ENCODE assay signal across 10 cellular contexts in the genomic region with DNA sequence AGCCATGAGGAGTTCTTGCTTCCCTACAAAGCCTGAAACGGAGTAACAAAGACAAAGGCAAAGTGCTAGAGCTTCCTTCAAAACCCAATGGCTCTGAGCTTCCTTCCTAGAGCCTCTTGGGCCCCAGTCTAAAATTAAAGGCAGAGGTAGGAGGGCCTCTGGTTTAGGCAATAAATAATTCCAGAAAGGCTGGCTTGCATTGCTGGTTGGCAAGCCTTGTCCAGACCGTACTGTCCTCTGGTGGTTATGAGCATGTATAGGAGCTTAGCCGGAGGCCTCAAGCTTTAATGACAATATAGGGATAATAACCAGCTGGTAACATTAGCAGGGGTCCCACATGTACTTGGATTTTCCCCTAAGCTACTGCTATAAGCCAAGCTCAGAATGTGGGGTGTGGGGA.
A peak's percentile ranks its signal among the peaks of the same experiment; 100 is the strongest.
DNase-seq lines count a peak whose midpoint lies in the region; ATAC-seq, FAIRE-seq and TF ChIP-seq lines count a peak whose summit lies in the region.
"Had no signal": no experiment of that assay in that cellular context is flagged by ENCODE, and none has a peak within 500 bp of the region (broad histone marks: within the 10 kb centered on the region; RNA-seq: fewer than 3 reads in every experiment).

No MANE protein-coding gene starts in this region.

- DNase-seq in right lobe of liver (no peak), HepG2 (ENCODE audit: low spot score) (no peak), H1 (ENCODE audit: low read depth in 1 of 2, low spot score in 2 of 2) (no peak), lung microvascular endothelial cell (ENCODE audit: low read depth in 2 of 2) (peak; percentile 65 to 78), UCSD-AML1 (lab: John Stamatoyannopoulos, UW; ENCODE audit: unreplicated experiment) (no peak), NCI-H1048 (lab: John Stamatoyannopoulos, UW) (no peak), GM19239 (ENCODE audit: insufficient read length, low spot score) (no peak)
- DNase-seq: NCI-H524 treated with DMSO at 0.1 percent for 48 hours, retina had no signal

- no peak overlapping the region for H2BK15ac ChIP-seq in H1 (ENCODE audit: low read length)

- H3K9ac ChIP-seq in HepG2 (ENCODE audit: insufficient read depth, low read depth, low read length) (no peak overlapping the region), H1 (replicated peaks in 1 of 4; ENCODE audit: extremely low read depth in 1 of 4, low read depth in 3 of 4, low read length in 3 of 4) (no peak overlapping the region)

- H2BK5ac ChIP-seq in H1 (ENCODE audit: low read depth, low read length): no peak overlapping the region

- H3K9me3 ChIP-seq in right lobe of liver: no peaks in the 10 kb centered on the region
- H3K9me3 ChIP-seq in HepG2 (ENCODE audit: low read length): no peaks in the 10 kb centered on the region
- no peaks in the 10 kb centered on the region for H3K9me3 ChIP-seq in H1 (ENCODE audit: insufficient read depth in 2 of 2, low read depth in 1 of 2, low read length in 1 of 2)

- H2AFZ ChIP-seq in HepG2 (ENCODE audit: low read length) (no peak overlapping the region), H1 (ENCODE audit: low read length) (no peak overlapping the region)

- H3K4me1 ChIP-seq in right lobe of liver (no peaks in the 10 kb centered on the region), HepG2 (ENCODE audit: insufficient read depth, low read length) (no peaks in the 10 kb centered on the region), H1 (replicated peaks in 1 of 4; ENCODE audit: control insufficient read depth in 3 of 4, insufficient read depth in 4 of 4, low read length in 3 of 4) (no peaks in the 10 kb centered on the region)

- TF ChIP-seq CTCF in right lobe of liver (IDR thresholded peaks at IDR 0.05): peak in 2 of 4 donors; percentile 13 to 18
- TF ChIP-seq CTCF in HepG2 (CRISPR knock-in tag; IDR thresholded peaks at IDR 0.05): no peak
- no peak for TF ChIP-seq CTCF in H1 (IDR thresholded peaks at IDR 0.05; ENCODE audit: control extremely low read depth in 1 of 3, insufficient read depth in 1 of 3, low read depth in 1 of 3, low read length in 3 of 3)

- ATAC-seq in right lobe of liver (peak in 3 of 4 donors; percentile 30 to 48 (median 44)), HepG2 (no peak), HG03442 (IDR thresholded peaks at IDR 0.05; ENCODE audit: unreplicated experiment) (no peak)

- H3K27ac ChIP-seq in right lobe of liver: no peak overlapping the region
- H3K27ac ChIP-seq in HepG2 (ENCODE audit: extremely low read length, insufficient read depth, low read length): no peak overlapping the region
- H3K27ac ChIP-seq in H1 (ENCODE audit: low read depth, low read length): no peak overlapping the region

- H3K56ac ChIP-seq in H1 (replicated peaks; ENCODE audit: insufficient read length, low read depth, low read length): no peak overlapping the region

- no peak overlapping the region for H2BK120ac ChIP-seq in H1 (replicated peaks; ENCODE audit: low read depth, low read length)

- FAIRE-seq in HepG2 (lab: Jason Lieb, UNC): no peak
- no peak for FAIRE-seq in H1 (lab: Jason Lieb, UNC)
- no peak for FAIRE-seq in GM19239 (lab: Jason Lieb, UNC)

- H3K4me3 ChIP-seq in right lobe of liver: no peak overlapping the region
- no peak overlapping the region for H3K4me3 ChIP-seq in HepG2 (replicated peaks in 1 of 3; ENCODE audit: insufficient read depth in 1 of 3, low read depth in 2 of 3, low read length in 3 of 3)
- H3K4me3 ChIP-seq in H1 (ENCODE audit: extremely low read depth in 1 of 4, insufficient read depth in 2 of 4, low read depth in 3 of 4, low read length in 4 of 4): no peak overlapping the region

- no peak overlapping the region for H3K23ac ChIP-seq in H1 (ENCODE audit: insufficient read length)

- no peak overlapping the region for H2AK5ac ChIP-seq in H1 (ENCODE audit: low read depth, low read length)

- H3K18ac ChIP-seq in H1 (ENCODE audit: extremely low read depth, low read length): no peak overlapping the region

- CTCF ChIA-PET in HepG2 (lab: Yijun Ruan, JAX; ENCODE audit: low intra/inter-chr PET ratio, low total read pairs) (no interaction called here), H1 (lab: Charles Lee; ENCODE audit: partially characterized antibody) (interaction anchor here (1.0 to 1.6 kb wide), 3 partner anchors 75 to 310 kb away, joined by 3 to 5 read pairs (median 3); no protein-coding TSS in a partner anchor)

- H3K79me2 ChIP-seq in HepG2 (ENCODE audit: insufficient read depth, low read length) (no peaks in the 10 kb centered on the region), H1 (ENCODE audit: control insufficient read depth in 1 of 2, insufficient read depth in 2 of 2, low read length in 2 of 2) (no peaks in the 10 kb centered on the region)

- H3K14ac ChIP-seq in H1 (ENCODE audit: insufficient read length): no peak overlapping the region

- intact Hi-C loops in right lobe of liver (cut with DNase I): no loop called here
- intact Hi-C loops in HepG2 (cut with micrococcal nuclease; ENCODE audit: unreplicated experiment): no loop called here

- 46% methylated on average over 3 of the region's 3 CpGs for WGBS in right lobe of liver (ENCODE audit: insufficient coverage, low coverage, low lambda C conversion rate, missing lambda C conversion rate)
- 73% methylated on average over 2 of the region's 3 CpGs for WGBS in HepG2 (ENCODE audit: low lambda C conversion rate)
- 91% methylated on average over 3 of the region's 3 CpGs; no CpG with 5 or more reads in 1 of the 2 experiments for WGBS in H1 (ENCODE audit: extremely low coverage in 1 of 2, insufficient coverage in 1 of 2, insufficient read length in 1 of 2, insufficient replicate concordance in 2 of 2, low coverage in 1 of 2, low lambda C conversion rate in 2 of 2, missing lambda C conversion rate in 1 of 2), 2 experiments

- H3K27me3 ChIP-seq in right lobe of liver: no peaks in the 10 kb centered on the region
- H3K27me3 ChIP-seq in HepG2 (ENCODE audit: control insufficient read depth in 1 of 2, insufficient read depth in 2 of 2, low read length in 2 of 2): no peaks in the 10 kb centered on the region
- no peaks in the 10 kb centered on the region for H3K27me3 ChIP-seq in H1 (replicated peaks in 1 of 4; ENCODE audit: control insufficient read depth in 3 of 4, extremely low read depth in 1 of 4, insufficient read depth in 3 of 4, low read length in 3 of 4)

- POLR2A ChIA-PET in HepG2 (lab: Yijun Ruan, JAX) (no interaction called here), H1 (lab: Charles Lee; ENCODE audit: partially characterized antibody) (no interaction called here)

- H4K20me1 ChIP-seq in HepG2 (ENCODE audit: insufficient read depth, low read length) (no peaks in the 10 kb centered on the region), H1 (replicated peaks in 1 of 2; ENCODE audit: control insufficient read depth in 1 of 2, insufficient read depth in 2 of 2, low read length in 2 of 2) (no peaks in the 10 kb centered on the region)

- no peak overlapping the region for H2BK20ac ChIP-seq in H1 (ENCODE audit: low read length)

- no peak for TF ChIP-seq EP300 in HepG2 (IDR thresholded peaks at IDR 0.05; ENCODE audit: low read depth in 2 of 2, low read length in 2 of 2)
- no peak for TF ChIP-seq EP300 in HepG2 (CRISPR knock-in tag; IDR thresholded peaks at IDR 0.05; ENCODE audit: borderline replicate concordance)
- no peak for TF ChIP-seq EP300 in H1 (IDR thresholded peaks at IDR 0.05; ENCODE audit: borderline replicate concordance in 1 of 2, low read depth in 2 of 2, low read length in 2 of 2)

- no peak overlapping the region for H2BK12ac ChIP-seq in H1 (ENCODE audit: low read depth, low read length)

- no peak overlapping the region for H4K8ac ChIP-seq in H1 (ENCODE audit: extremely low read depth, insufficient read depth, low read length)

- H3K4me2 ChIP-seq in HepG2 (ENCODE audit: low read depth, low read length): no peak overlapping the region
- no peak overlapping the region for H3K4me2 ChIP-seq in H1 (ENCODE audit: insufficient read depth in 1 of 2, low read depth in 2 of 2, low read length in 2 of 2)

- no peak overlapping the region for H4K91ac ChIP-seq in H1 (replicated peaks; ENCODE audit: insufficient read length, low read length)

- in situ Hi-C loops in HepG2 (cut with HindIII; ENCODE audit: extremely low pct_ligation_motif_present, low pct_unique_long_range_greater_than_20kb): no loop called here

- H3K4ac ChIP-seq in H1 (replicated peaks; ENCODE audit: insufficient read length, low read depth, low read length): no peak overlapping the region

- H4K5ac ChIP-seq in H1 (ENCODE audit: insufficient read length, low read depth, low read length): no peak overlapping the region

- H3K23me2 ChIP-seq in H1 (ENCODE audit: low read depth, low read length): no peaks in the 10 kb centered on the region

- no peak for TF ChIP-seq RAD21 in HepG2 (CRISPR knock-in tag; IDR thresholded peaks at IDR 0.05)
- TF ChIP-seq RAD21 in H1 (IDR thresholded peaks at IDR 0.05 in 1 of 2, conservative IDR thresholded peaks at IDR 0.05 in 1 of 2; ENCODE audit: low read depth in 2 of 2, low read length in 2 of 2): peak; percentile 13 to 17; a peak in 1 of 4 replicates

- no peaks in the 10 kb centered on the region for H3K36me3 ChIP-seq in right lobe of liver
- no peaks in the 10 kb centered on the region for H3K36me3 ChIP-seq in HepG2 (replicated peaks in 1 of 2; ENCODE audit: control insufficient read depth in 1 of 2, insufficient read depth in 2 of 2, low read length in 2 of 2)
- H3K36me3 ChIP-seq in H1 (ENCODE audit: control insufficient read depth in 2 of 4, insufficient read depth in 4 of 4, low read length in 3 of 4): no peaks in the 10 kb centered on the region

- no peak for TF ChIP-seq POLR2A in right lobe of liver (IDR thresholded peaks at IDR 0.05)
- TF ChIP-seq POLR2A in HepG2 (IDR thresholded peaks at IDR 0.05; ENCODE audit: insufficient read depth in 1 of 2, low read depth in 2 of 2, low read length in 2 of 2): no peak
- TF ChIP-seq POLR2A in H1 (IDR thresholded peaks at IDR 0.05; ENCODE audit: control extremely low read depth in 1 of 2, low read depth in 2 of 2, low read length in 2 of 2): no peak

- H3K79me1 ChIP-seq in H1 (ENCODE audit: low read depth, low read length): no peaks in the 10 kb centered on the region

- no TSS peak for BruUV-seq in HepG2 (replicated peaks; lab: Mats Ljungman, UMichigan)

TF ChIP-seq in H1, 55 proteins besides CTCF, POLR2A, EP300 and RAD21:
- TF ChIP-seq MAX (IDR thresholded peaks at IDR 0.05) (no peak), POLR2AphosphoS5 (IDR thresholded peaks at IDR 0.05; ENCODE audit: low read depth, low read length) (no peak)
TF ChIP-seq in H1: peak in this region for 0.

Comparison
In these comparisons a context has a peak if more than half of its experiments do, and no peak if none do; other contexts are left out.
1. ATAC-seq: peak in right lobe of liver (3 of 4); none in HepG2 (single experiment) and HG03442 (single experiment).
2. DNase-seq: peak in lung microvascular endothelial cell (2 of 2); none in right lobe of liver (0 of 3), HepG2 (single experiment), H1 (0 of 2), UCSD-AML1 (single experiment), NCI-H1048 (single experiment) and GM19239 (single experiment).